1 cellular context compared by ENCODE assay signal in the genomic region with DNA sequence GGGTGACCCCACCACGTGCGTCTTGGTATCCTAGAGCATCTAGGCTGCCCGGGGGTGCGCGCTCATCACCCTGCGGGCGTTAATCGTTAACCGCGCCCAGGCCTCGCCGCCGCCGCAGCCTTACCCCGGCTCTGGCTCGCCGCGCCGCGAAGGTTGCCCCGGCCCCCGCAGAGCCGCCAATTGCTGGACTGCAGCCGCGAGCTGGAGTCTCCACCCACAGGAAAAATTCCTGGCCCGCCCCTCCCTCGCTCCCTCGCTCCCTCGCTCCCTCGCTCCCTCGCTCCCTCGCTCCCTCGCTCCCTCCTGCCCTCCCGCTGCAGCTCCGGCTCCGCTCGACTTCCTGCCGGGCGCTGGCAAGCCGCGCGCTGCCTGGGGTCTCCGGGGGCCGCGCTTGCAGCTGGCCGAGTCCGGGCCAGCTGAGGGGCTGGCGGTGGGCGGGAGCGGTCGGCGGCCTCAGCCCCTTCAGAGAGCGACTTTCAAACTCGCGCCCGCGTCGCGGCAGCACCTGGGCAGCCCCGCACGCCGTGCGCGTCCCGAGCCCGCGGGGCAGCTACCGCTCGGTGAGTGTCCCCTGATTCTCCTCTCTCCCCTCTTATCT.
TF ChIP-seq lines count a peak whose summit lies in the region.

TSS of gene PLEKHG3 (plus strand) at position 280 of the 598 bp plus-strand sequence. CDS start 23,208 bp downstream, outside the sequence.

TF ChIP-seq in A549, 52 proteins besides CTCF, POLR2A, EP300 and RAD21 (continued from another document):
- TF ChIP-seq, protein P1, sequence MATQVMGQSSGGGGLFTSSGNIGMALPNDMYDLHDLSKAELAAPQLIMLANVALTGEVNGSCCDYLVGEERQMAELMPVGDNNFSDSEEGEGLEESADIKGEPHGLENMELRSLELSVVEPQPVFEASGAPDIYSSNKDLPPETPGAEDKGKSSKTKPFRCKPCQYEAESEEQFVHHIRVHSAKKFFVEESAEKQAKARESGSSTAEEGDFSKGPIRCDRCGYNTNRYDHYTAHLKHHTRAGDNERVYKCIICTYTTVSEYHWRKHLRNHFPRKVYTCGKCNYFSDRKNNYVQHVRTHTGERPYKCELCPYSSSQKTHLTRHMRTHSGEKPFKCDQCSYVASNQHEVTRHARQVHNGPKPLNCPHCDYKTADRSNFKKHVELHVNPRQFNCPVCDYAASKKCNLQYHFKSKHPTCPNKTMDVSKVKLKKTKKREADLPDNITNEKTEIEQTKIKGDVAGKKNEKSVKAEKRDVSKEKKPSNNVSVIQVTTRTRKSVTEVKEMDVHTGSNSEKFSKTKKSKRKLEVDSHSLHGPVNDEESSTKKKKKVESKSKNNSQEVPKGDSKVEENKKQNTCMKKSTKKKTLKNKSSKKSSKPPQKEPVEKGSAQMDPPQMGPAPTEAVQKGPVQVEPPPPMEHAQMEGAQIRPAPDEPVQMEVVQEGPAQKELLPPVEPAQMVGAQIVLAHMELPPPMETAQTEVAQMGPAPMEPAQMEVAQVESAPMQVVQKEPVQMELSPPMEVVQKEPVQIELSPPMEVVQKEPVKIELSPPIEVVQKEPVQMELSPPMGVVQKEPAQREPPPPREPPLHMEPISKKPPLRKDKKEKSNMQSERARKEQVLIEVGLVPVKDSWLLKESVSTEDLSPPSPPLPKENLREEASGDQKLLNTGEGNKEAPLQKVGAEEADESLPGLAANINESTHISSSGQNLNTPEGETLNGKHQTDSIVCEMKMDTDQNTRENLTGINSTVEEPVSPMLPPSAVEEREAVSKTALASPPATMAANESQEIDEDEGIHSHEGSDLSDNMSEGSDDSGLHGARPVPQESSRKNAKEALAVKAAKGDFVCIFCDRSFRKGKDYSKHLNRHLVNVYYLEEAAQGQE (IDR thresholded peaks at IDR 0.05) = no peak
- TF ChIP-seq TFCP2L1 (CRISPR knock-in tag; IDR thresholded peaks at IDR 0.05) (no peak), MAFK (IDR thresholded peaks at IDR 0.05; ENCODE audit: partially characterized antibody) (no peak), ZFP36 (IDR thresholded peaks at IDR 0.05; ENCODE audit: borderline replicate concordance, partially characterized antibody) (no peak), ELK1 (IDR thresholded peaks at IDR 0.05; ENCODE audit: low read depth, low read length) (no peak), RCOR1 (IDR thresholded peaks at IDR 0.05; ENCODE audit: low read depth, low read length) (no peak), CEBPB (IDR thresholded peaks at IDR 0.05) (no peak), FOSL2 (IDR thresholded peaks at IDR 0.05) (no peak), FOSL2 (CRISPR knock-in tag; IDR thresholded peaks at IDR 0.05) (no peak), TP53 (CRISPR knock-in tag; IDR thresholded peaks at IDR 0.05) (no peak), FOSB (CRISPR knock-in tag; IDR thresholded peaks at IDR 0.05) (no peak), BCL3 (IDR thresholded peaks at IDR 0.05) (0 out of 3 replicates have a peak, but pooled peaks have one; percentile 45), SREBF2 (IDR thresholded peaks at IDR 0.05) (no peak), JUN (IDR thresholded peaks at IDR 0.05) (peak in 1 of 2 experiments; percentile 57; a peak in 2 of 5 replicates), KDM1A (IDR thresholded peaks at IDR 0.05; ENCODE audit: low read depth) (no peak), CBX2 (IDR thresholded peaks at IDR 0.05; ENCODE audit: borderline replicate concordance, low read depth) (no peak)
- TF ChIP-seq, protein P2, sequence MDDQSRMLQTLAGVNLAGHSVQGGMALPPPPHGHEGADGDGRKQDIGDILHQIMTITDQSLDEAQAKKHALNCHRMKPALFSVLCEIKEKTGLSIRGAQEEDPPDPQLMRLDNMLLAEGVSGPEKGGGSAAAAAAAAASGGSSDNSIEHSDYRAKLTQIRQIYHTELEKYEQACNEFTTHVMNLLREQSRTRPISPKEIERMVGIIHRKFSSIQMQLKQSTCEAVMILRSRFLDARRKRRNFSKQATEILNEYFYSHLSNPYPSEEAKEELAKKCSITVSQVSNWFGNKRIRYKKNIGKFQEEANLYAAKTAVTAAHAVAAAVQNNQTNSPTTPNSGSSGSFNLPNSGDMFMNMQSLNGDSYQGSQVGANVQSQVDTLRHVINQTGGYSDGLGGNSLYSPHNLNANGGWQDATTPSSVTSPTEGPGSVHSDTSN (IDR thresholded peaks at IDR 0.05) = no peak
